ENCODE assay signal across 22 cellular contexts in genomic region chr2:47004905-47005495, GRCh38.
DNase-seq lines count a peak whose midpoint lies in the region; ATAC-seq and TF ChIP-seq lines count a peak whose summit lies in the region.
"Had no signal": no experiment of that assay in that cellular context is flagged by ENCODE, and none has a peak within 500 bp of the region (broad histone marks: within the 10 kb centered on the region; RNA-seq: fewer than 3 reads in every experiment).

No MANE protein-coding gene starts in this region.

- H3K4me3 ChIP-seq in neural progenitor cell (no peak overlapping the region), thyroid gland (replicated peaks in 1 of 3) (no peak overlapping the region)
- H3K4me3 ChIP-seq: heart right ventricle, right lobe of liver, SJCRH30, uterus had no signal

- H3F3A ChIP-seq in neural progenitor cell (ENCODE audit: low read depth), result peaks cover 17% of the 10 kb centered on the region

- no peak for TF ChIP-seq POLR2A in thyroid gland (IDR thresholded peaks at IDR 0.05)

- TF ChIP-seq CTCF in neural progenitor cell (IDR thresholded peaks at IDR 0.05), result no peak
- no peak for TF ChIP-seq CTCF in thyroid gland (IDR thresholded peaks at IDR 0.05)

- H3K4me1 Mint-ChIP-seq in central memory CD8-positive, alpha-beta T cell, result peaks cover 5% of the 10 kb centered on the region
- peaks cover 89% of the 10 kb centered on the region for H3K4me1 Mint-ChIP-seq in neural progenitor cell

- peaks cover 14% of the 10 kb centered on the region for H4K20me1 ChIP-seq in neural progenitor cell (ENCODE audit: low read depth)

- intact Hi-C loops in thyroid gland (cut with DNase I) (no loop called here), left cardiac atrium (cut with DNase I) (no loop called here)

- no peak overlapping the region for H3K4me2 ChIP-seq in neural progenitor cell
- H3K4me2 ChIP-seq: KMS-11 had no signal

- H3K27me3 ChIP-seq in neural progenitor cell (no peaks in the 10 kb centered on the region), thyroid gland (no peaks in the 10 kb centered on the region)
- H3K27me3 ChIP-seq: BE2C, heart right ventricle, right lobe of liver, SJCRH30, uterus had no signal

- H2AFZ ChIP-seq in neural progenitor cell (replicated peaks), result no peak overlapping the region

- H3K9me3 Mint-ChIP-seq in central memory CD8-positive, alpha-beta T cell, result no peaks in the 10 kb centered on the region
- peaks cover 3% of the 10 kb centered on the region for H3K9me3 Mint-ChIP-seq in neural progenitor cell
- H3K9me3 Mint-ChIP-seq: endodermal cell; stimulated activated memory B cell treated with anti-CD40 and anti-IgM and Interleukin-4, amounts not matched to agents 10 μg/mL and 1 μg/mL and 100 μg/mL, for 72 hours; T-helper 1 cell treated with Interleukin-12 subunit alpha and Interleukin-12 subunit beta and Interleukin-4 antibody, amounts not matched to agents 30 μg/mL and 1 μg/mL, for 36 hours had no signal

- no peaks in the 10 kb centered on the region for H3K9me3 ChIP-seq in neural progenitor cell (ENCODE audit: low read depth)
- no peaks in the 10 kb centered on the region for H3K9me3 ChIP-seq in thyroid gland
- H3K9me3 ChIP-seq: BE2C, heart right ventricle, right lobe of liver, SJCRH30, uterus had no signal

- 24 to 37% methylated on average over 9 of the region's 10 CpGs for WGBS in thyroid gland, 2 donors

- ATAC-seq in central memory CD8-positive, alpha-beta T cell (replicated peaks; ENCODE audit: extremely low read depth, poor library complexity, severe bottlenecking), result no peak
- ATAC-seq in HG03469 (IDR thresholded peaks at IDR 0.05; ENCODE audit: unreplicated experiment), result no peak
- ATAC-seq in left cardiac atrium, result no peak
- ATAC-seq: heart right ventricle; left ventricle myocardium superior; right lobe of liver; stimulated activated memory B cell treated with anti-CD40 and anti-IgM and Interleukin-4, amounts not matched to agents 10 μg/mL and 1 μg/mL and 100 μg/mL, for 72 hours had no signal

- no peak overlapping the region for H3K9ac ChIP-seq in neural progenitor cell
- H3K9ac ChIP-seq: KMS-11 had no signal

- H3K27me3 Mint-ChIP-seq in central memory CD8-positive, alpha-beta T cell, result no peaks in the 10 kb centered on the region
- H3K27me3 Mint-ChIP-seq in neural progenitor cell (ENCODE audit: insufficient read depth, low read depth), result peaks cover 11% of the 10 kb centered on the region
- H3K27me3 Mint-ChIP-seq: stimulated activated memory B cell treated with anti-CD40 and anti-IgM and Interleukin-4, amounts not matched to agents 10 μg/mL and 1 μg/mL and 100 μg/mL, for 72 hours had no signal

- H3K36me3 ChIP-seq in neural progenitor cell (no peaks in the 10 kb centered on the region), thyroid gland (peaks cover 0 to 3% of the 10 kb centered on the region in 2 donors)
- H3K36me3 ChIP-seq: BE2C, SJCRH30, uterus had no signal

- peaks cover 17% of the 10 kb centered on the region for H3K36me3 Mint-ChIP-seq in central memory CD8-positive, alpha-beta T cell (ENCODE audit: insufficient read depth)
- peaks cover 3% of the 10 kb centered on the region for H3K36me3 Mint-ChIP-seq in neural progenitor cell

- no peak overlapping the region for H3K4me3 Mint-ChIP-seq in central memory CD8-positive, alpha-beta T cell
- H3K4me3 Mint-ChIP-seq in neural progenitor cell, result no peak overlapping the region
- H3K4me3 Mint-ChIP-seq: endodermal cell; stimulated activated memory B cell treated with anti-CD40 and anti-IgM and Interleukin-4, amounts not matched to agents 10 μg/mL and 1 μg/mL and 100 μg/mL, for 72 hours; T-helper 1 cell treated with Interleukin-12 subunit alpha and Interleukin-12 subunit beta and Interleukin-4 antibody, amounts not matched to agents 30 μg/mL and 1 μg/mL, for 36 hours had no signal

- peak overlapping the region; percentile 12 for H3K27ac Mint-ChIP-seq in central memory CD8-positive, alpha-beta T cell (ENCODE audit: low read depth)
- H3K27ac Mint-ChIP-seq in neural progenitor cell, result peak overlapping the region; percentile 99
- H3K27ac Mint-ChIP-seq: endodermal cell; stimulated activated memory B cell treated with anti-CD40 and anti-IgM and Interleukin-4, amounts not matched to agents 10 μg/mL and 1 μg/mL and 100 μg/mL, for 72 hours had no signal

- no peaks in the 10 kb centered on the region for H3K79me2 ChIP-seq in neural progenitor cell (ENCODE audit: low read depth)

- H3K4me1 ChIP-seq in neural progenitor cell (peaks cover 47% of the 10 kb centered on the region), thyroid gland (peaks cover 92 to 93% of the 10 kb centered on the region in 2 donors)
- H3K4me1 ChIP-seq: right lobe of liver had no signal

- peak; percentile 26 to 63 for DNase-seq in NCI-H187 (lab: John Stamatoyannopoulos, UW)
- no peak for DNase-seq in NCI-H187 treated with DMSO at 0.1 percent for 48 hours (lab: John Stamatoyannopoulos, UW)
- no peak for DNase-seq in central memory CD8-positive, alpha-beta T cell (ENCODE audit: low spot score in 2 of 2)
- DNase-seq in neural progenitor cell (ENCODE audit: low spot score), result no peak
- peak; percentile 89 to 90 for DNase-seq in thyroid gland
- no peak for DNase-seq in NCI-H2196 (lab: John Stamatoyannopoulos, UW; ENCODE audit: unreplicated experiment)
- DNase-seq in left cardiac atrium, result no peak
- DNase-seq: activated CD4-positive, alpha-beta T cell treated with anti-CD3 and anti-CD28 coated beads, Interleukin-2, amount 50 U/mL, for 4 hours; activated gamma-delta T cell; BE2C; central memory CD4-positive, alpha-beta T cell; endodermal cell; heart right ventricle; left ventricle myocardium superior; NCI-H1048; right lobe of liver; SJCRH30; uterus had no signal

- no peak overlapping the region for H3K27ac ChIP-seq in neural progenitor cell
- H3K27ac ChIP-seq in thyroid gland, result peak overlapping the region; percentile 59 to 91 (median 88)
- H3K27ac ChIP-seq: KMS-11, right lobe of liver, SJCRH30, uterus had no signal

Comparison
In these comparisons a context has a peak if more than half of its experiments do, and no peak if none do; other contexts are left out.
1. DNase-seq: peak in NCI-H187 (2 of 2) and thyroid gland (2 of 2); none in NCI-H187 treated with DMSO at 0.1 percent for 48 hours (single experiment), central memory CD8-positive, alpha-beta T cell (0 of 2), neural progenitor cell (single experiment), NCI-H2196 (single experiment) and left cardiac atrium (single experiment).